ENCODE assay signal across 22 cellular contexts in genomic region chr2:202479610-202480009, GRCh38.
"Had no signal": no experiment of that assay in that cellular context is flagged by ENCODE, and none has a peak within 500 bp of the region (broad histone marks: within the 10 kb centered on the region; RNA-seq: fewer than 3 reads in every experiment).

No MANE protein-coding gene starts in this region.

- H3K36me3 Mint-ChIP-seq: activated naive CD4-positive, alpha-beta T cell treated with anti-CD3 and anti-CD28 coated beads, Interleukin-2, amount 10 ng/mL, durations not matched to agents 7 days and 5 days had no signal

- H3K4me3 ChIP-seq: colonic mucosa, esophagus squamous epithelium, tibial artery, vagina had no signal

- H3K27ac ChIP-seq: colonic mucosa, esophagus squamous epithelium, tibial artery, vagina had no signal

- ATAC-seq: naive thymus-derived CD8-positive, alpha-beta T cell; stimulated activated memory B cell treated with anti-CD40 and anti-IgM and Interleukin-4, amounts not matched to agents 10 μg/mL and 1 μg/mL and 100 μg/mL, for 72 hours; T-cell had no signal

- H3K9me3 Mint-ChIP-seq: activated naive CD4-positive, alpha-beta T cell treated with anti-CD3 and anti-CD28 coated beads, Interleukin-2, amount 10 ng/mL, durations not matched to agents 7 days and 5 days; activated T-helper 1 cell treated with anti-CD3 and anti-CD28 coated beads, Interleukin-12 subunit alpha, Interleukin-12 subunit beta, Interleukin-2, Interleukin-4 antibody, amounts not matched to agents 30 ng/mL and 10 ng/mL and 1 ng/mL, durations not matched to agents 14 hours and 24 hours and 36 hours; naive thymus-derived CD8-positive, alpha-beta T cell; T-cell had no signal

- H3K27me3 Mint-ChIP-seq: activated naive CD4-positive, alpha-beta T cell treated with anti-CD3 and anti-CD28 coated beads, Interleukin-2, amount 10 ng/mL, durations not matched to agents 7 days and 5 days; brain; memory B cell; naive thymus-derived CD8-positive, alpha-beta T cell; stimulated activated memory B cell treated with anti-CD40 and anti-IgM and Interleukin-4, amounts not matched to agents 10 μg/mL and 1 μg/mL and 100 μg/mL, for 72 hours; T-cell had no signal

- H3K27me3 ChIP-seq: colonic mucosa, esophagus squamous epithelium, tibial artery, vagina had no signal

- H3K9me3 ChIP-seq: colonic mucosa, esophagus squamous epithelium, tibial artery, vagina had no signal

- H3K4me1 ChIP-seq: colonic mucosa, tibial artery, vagina had no signal

- H3K36me3 ChIP-seq: colonic mucosa had no signal

- H3K4me3 Mint-ChIP-seq: activated naive CD4-positive, alpha-beta T cell treated with anti-CD3 and anti-CD28 coated beads, Interleukin-2, amount 10 ng/mL, durations not matched to agents 7 days and 5 days; activated T-helper 1 cell treated with anti-CD3 and anti-CD28 coated beads, Interleukin-12 subunit alpha, Interleukin-12 subunit beta, Interleukin-2, Interleukin-4 antibody, amounts not matched to agents 30 ng/mL and 10 ng/mL and 1 ng/mL, durations not matched to agents 14 hours and 24 hours and 36 hours; brain; memory B cell; naive thymus-derived CD8-positive, alpha-beta T cell; stimulated activated memory B cell treated with anti-CD40 and anti-IgM and Interleukin-4, amounts not matched to agents 10 μg/mL and 1 μg/mL and 100 μg/mL, for 72 hours; T-cell had no signal

- H3K27ac Mint-ChIP-seq: activated naive CD4-positive, alpha-beta T cell treated with anti-CD3 and anti-CD28 coated beads, Interleukin-2, amount 10 ng/mL, durations not matched to agents 7 days and 5 days; activated T-helper 1 cell treated with anti-CD3 and anti-CD28 coated beads, Interleukin-12 subunit alpha, Interleukin-12 subunit beta, Interleukin-2, Interleukin-4 antibody, amounts not matched to agents 30 ng/mL and 10 ng/mL and 1 ng/mL, durations not matched to agents 14 hours and 24 hours and 36 hours; memory B cell; stimulated activated memory B cell treated with anti-CD40 and anti-IgM and Interleukin-4, amounts not matched to agents 10 μg/mL and 1 μg/mL and 100 μg/mL, for 72 hours; T-cell had no signal

- DNase-seq: activated CD4-positive, alpha-beta T cell treated with anti-CD3 and anti-CD28 coated beads for 1 hour; activated CD4-positive, alpha-beta T cell treated with anti-CD3 and anti-CD28 coated beads, Interleukin-2, amount 50 U/mL, for 4 hours; activated CD8-positive, alpha-beta memory T cell treated with anti-CD3 and anti-CD28 coated beads, Interleukin-2, amount 50 U/mL, for 48 hours; activated naive CD4-positive, alpha-beta T cell treated with anti-CD3 and anti-CD28 coated beads, Interleukin-2, amount 10 ng/mL, durations not matched to agents 7 days and 5 days; central memory CD4-positive, alpha-beta T cell; colonic mucosa; esophagus squamous epithelium; foreskin fibroblast; glutamatergic neuron; kidney glomerular epithelial cell; left ventricle myocardium superior; naive thymus-derived CD8-positive, alpha-beta T cell; posterior cingulate gyrus; retina; T-cell; T-helper 9 cell; tibial artery had no signal

- H3K4me1 Mint-ChIP-seq: memory B cell; stimulated activated memory B cell treated with anti-CD40 and anti-IgM and Interleukin-4, amounts not matched to agents 10 μg/mL and 1 μg/mL and 100 μg/mL, for 72 hours had no signal
